In the genomic region with DNA sequence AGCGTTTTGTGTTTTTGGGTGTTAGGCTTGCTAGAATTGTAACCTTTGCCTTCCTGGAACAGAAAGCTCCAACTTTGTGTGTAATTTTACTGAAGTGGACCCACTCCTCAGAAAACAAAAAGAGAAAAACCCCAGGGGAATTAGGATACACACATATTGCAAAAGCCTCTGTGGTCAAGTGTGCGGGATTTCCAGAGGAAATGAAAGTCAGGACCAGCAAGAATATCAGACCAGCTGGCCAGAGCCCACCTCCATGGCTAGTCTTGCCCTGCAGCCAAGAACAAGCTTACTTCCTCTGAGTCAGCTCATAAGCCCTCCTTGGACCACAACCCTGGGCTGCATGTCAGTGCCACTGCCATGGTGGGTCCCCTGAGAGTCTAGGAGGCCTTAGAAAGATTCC, we compare ENCODE assay signal across 8 cellular contexts. TPM values are rescaled to one million over a fixed set of nuclear protein-coding genes. Genes with fewer than 3 reads are reported as not detected.
A peak's percentile ranks its signal among the peaks of the same experiment; 100 is the strongest.
DNase-seq lines count a peak whose midpoint lies in the region; ATAC-seq and TF ChIP-seq lines count a peak whose summit lies in the region.

No MANE protein-coding gene starts in this region.

- H3K27me3 Mint-ChIP-seq in glutamatergic neuron (ENCODE audit: unreplicated experiment) (no peaks in the 10 kb centered on the region), HFFc6 (ENCODE audit: insufficient read depth) (peaks cover 3% of the 10 kb centered on the region; the same call in 1 of the 2 replicates)

- CTCF ChIA-PET in PC-3 (lab: Charles Lee): no interaction called here

- no peak overlapping the region for H2AFZ ChIP-seq in PC-3 (ENCODE audit: low read length)

- H3K36me3 ChIP-seq in PC-3 (ENCODE audit: low read depth, low read length): 0 out of 2 replicates have a peak, but pooled peaks cover 3% of the 10 kb centered on the region

- H3K27ac ChIP-seq in PC-3 (ENCODE audit: low read length): no peak overlapping the region

- H3K36me3 Mint-ChIP-seq in glutamatergic neuron (ENCODE audit: unreplicated experiment): peaks cover under 1% of the 10 kb centered on the region
- peaks cover 3% of the 10 kb centered on the region for H3K36me3 Mint-ChIP-seq in HFFc6 (ENCODE audit: low read depth)

- H3K9me3 Mint-ChIP-seq in glutamatergic neuron (ENCODE audit: unreplicated experiment) (peaks cover 5% of the 10 kb centered on the region), HFFc6 (peaks cover 3% of the 10 kb centered on the region)

- H3K4me2 ChIP-seq in PC-3 (ENCODE audit: low read length): no peak overlapping the region

- peaks cover under 1% of the 10 kb centered on the region for H3K9me3 ChIP-seq in PC-3 (ENCODE audit: low read length)

- H3F3A ChIP-seq in PC-3 (ENCODE audit: low read length, unreplicated experiment): no peaks in the 10 kb centered on the region

- DNase-seq in GM20000 (ENCODE audit: low spot score) (peak; percentile 44), PC-3 (peak; percentile 38), glutamatergic neuron (no peak), stromal cell of bone marrow (ENCODE audit: low read depth) (peak; percentile 86), DMS53 treated with DMSO at 0.1 percent for 48 hours (lab: John Stamatoyannopoulos, UW; ENCODE audit: unreplicated experiment) (no peak), HUDEP-2 (lab: John Stamatoyannopoulos, UW; ENCODE audit: unreplicated experiment in 76 of 76) (no peak), HFFc6 (no peak)
- no peak for DNase-seq in activated T-cell treated with anti-CD3 and anti-CD28 coated beads, Interleukin-2, amount 50 U/mL, for 48 hours

- POLR2A ChIA-PET in PC-3 (lab: Charles Lee; ENCODE audit: unreplicated experiment): no interaction called here

- H3K27ac Mint-ChIP-seq in glutamatergic neuron (ENCODE audit: unreplicated experiment): peak overlapping the region; percentile 91
- no peak overlapping the region for H3K27ac Mint-ChIP-seq in HFFc6

- no peak overlapping the region for H3K9ac ChIP-seq in PC-3 (ENCODE audit: low read length)

- H3K4me3 Mint-ChIP-seq in glutamatergic neuron (ENCODE audit: unreplicated experiment): no peak overlapping the region
- no peak overlapping the region for H3K4me3 Mint-ChIP-seq in HFFc6

- no TSS peak for BruUV-seq in PC-3 (replicated peaks; lab: Mats Ljungman, UMichigan)

- H3K27me3 ChIP-seq in PC-3 (ENCODE audit: low read length): no peaks in the 10 kb centered on the region

- intact Hi-C loops in PC-3 (cut with micrococcal nuclease): no loop called here

- no peak for TF ChIP-seq CTCF in GM20000 (IDR thresholded peaks at IDR 0.05; ENCODE audit: extremely low read depth, missing control alignments)
- TF ChIP-seq CTCF in PC-3 (conservative IDR thresholded peaks at IDR 0.05; ENCODE audit: low read depth, low read length): no peak
- TF ChIP-seq CTCF in glutamatergic neuron (IDR thresholded peaks at IDR 0.05; ENCODE audit: partially characterized antibody, unreplicated experiment): no peak
- TF ChIP-seq CTCF in HFFc6 (IDR thresholded peaks at IDR 0.05): no peak

- ATAC-seq in PC-3: peak; percentile 42; the same call in 1 of the 2 replicates

- H3K4me1 Mint-ChIP-seq in glutamatergic neuron (ENCODE audit: low read depth, unreplicated experiment) (peaks cover 10% of the 10 kb centered on the region), HFFc6 (ENCODE audit: low read depth) (peaks cover 13% of the 10 kb centered on the region)

- H4K20me1 ChIP-seq in PC-3 (ENCODE audit: low read length): no peaks in the 10 kb centered on the region

- no peaks in the 10 kb centered on the region for H3K9me2 ChIP-seq in PC-3 (replicated peaks; ENCODE audit: low read length)

- peaks cover 6% of the 10 kb centered on the region; the same call in 1 of the 2 replicates for H3K4me1 ChIP-seq in PC-3 (ENCODE audit: insufficient read depth, low read length)

- H3K79me2 ChIP-seq in PC-3 (ENCODE audit: low read length): no peaks in the 10 kb centered on the region

- no peak overlapping the region for H3K4me3 ChIP-seq in PC-3 (ENCODE audit: low read length)

RNA-seq across cellular contexts. Expression of gene FTH1, which starts 37.0 kb away (rescaled TPM):
- total RNA-seq in PC-3 (2014; rRNA removed): 1,927 and 1,937 TPM in 2 replicates
- 885 TPM for total RNA-seq in glutamatergic neuron (ENCODE audit: unreplicated experiment)
- total RNA-seq in HFFc6 (2021; fragmentation: NEBNext Ultra II Directional; extraction: Animal tissue kit (Norgen Biotek cat#: 25700)): 1,000 to 10,000 TPM; 2,192 to 2,832 (median 2,637) TPM

RNA-seq across cellular contexts. Expression of gene BEST1, which starts 54.3 kb away (rescaled TPM):
- total RNA-seq in PC-3 (2014; rRNA removed): 0.22 TPM in 1 of 2 replicates, not detected in the other
- 4.6 TPM for total RNA-seq in glutamatergic neuron (ENCODE audit: unreplicated experiment)
- total RNA-seq in HFFc6 (2021; fragmentation: NEBNext Ultra II Directional; extraction: Animal tissue kit (Norgen Biotek cat#: 25700)): 1 to 10 TPM in 5 of 6 experiments, under 1 TPM in 1; 0.92 to 2.0 (median 1.9) TPM

Comparison
In these comparisons a context has a peak if more than half of its experiments do, and no peak if none do; other contexts are left out.
1. DNase-seq: peak in GM20000 (single experiment), PC-3 (single experiment) and stromal cell of bone marrow (single experiment); none in glutamatergic neuron (single experiment), DMS53 treated with DMSO at 0.1 percent for 48 hours (single experiment), HUDEP-2 (0 of 76), HFFc6 (single experiment) and activated T-cell treated with anti-CD3 and anti-CD28 coated beads, Interleukin-2, amount 50 U/mL, for 48 hours (0 of 2).